21 cellular contexts compared by ENCODE assay signal in genomic region chr6:38805127-38805655, GRCh38.
DNase-seq lines count a peak whose midpoint lies in the region; ATAC-seq and TF ChIP-seq lines count a peak whose summit lies in the region.
"Had no signal": no experiment of that assay in that cellular context is flagged by ENCODE, and none has a peak within 500 bp of the region (broad histone marks: within the 10 kb centered on the region; RNA-seq: fewer than 3 reads in every experiment).

No MANE protein-coding gene starts in this region.

- no peaks in the 10 kb centered on the region for H3K9me3 Mint-ChIP-seq in HFFc6
- H3K9me3 Mint-ChIP-seq in osteocyte (ENCODE audit: unreplicated experiment), result no peaks in the 10 kb centered on the region
- H3K9me3 Mint-ChIP-seq: CD8-positive, alpha-beta memory T cell had no signal

- H3K4me1 Mint-ChIP-seq in HFFc6 (ENCODE audit: low read depth), result peaks cover under 1% of the 10 kb centered on the region; the same call in 1 of the 2 replicates
- peaks cover 3% of the 10 kb centered on the region for H3K4me1 Mint-ChIP-seq in osteocyte (ENCODE audit: unreplicated experiment)
- H3K4me1 Mint-ChIP-seq: CD8-positive, alpha-beta memory T cell had no signal

- H3K4me1 ChIP-seq in PC-3 (ENCODE audit: insufficient read depth, low read length) (peaks cover 18% of the 10 kb centered on the region; the same call in 1 of the 2 replicates), A673 (ENCODE audit: insufficient read depth, low read length, poor library complexity, severe bottlenecking) (no peaks in the 10 kb centered on the region)
- H3K4me1 ChIP-seq: Peyer's patch, SJCRH30 had no signal

- H4K20me1 ChIP-seq in PC-3 (ENCODE audit: low read length), result no peaks in the 10 kb centered on the region

- H3K27me3 Mint-ChIP-seq in HFFc6 (ENCODE audit: insufficient read depth) (peaks cover 6% of the 10 kb centered on the region; the same call in 1 of the 2 replicates), osteocyte (ENCODE audit: unreplicated experiment) (peaks cover 3% of the 10 kb centered on the region)

- H3K4me3 Mint-ChIP-seq in HFFc6, result no peak overlapping the region
- H3K4me3 Mint-ChIP-seq in osteocyte (ENCODE audit: unreplicated experiment), result no peak overlapping the region
- H3K4me3 Mint-ChIP-seq: CD8-positive, alpha-beta memory T cell had no signal

- no peaks in the 10 kb centered on the region for H3F3A ChIP-seq in PC-3 (ENCODE audit: low read length, unreplicated experiment)

- H3K27me3 ChIP-seq in PC-3 (ENCODE audit: low read length), result no peaks in the 10 kb centered on the region
- peaks cover 37% of the 10 kb centered on the region for H3K27me3 ChIP-seq in A673 (replicated peaks; ENCODE audit: insufficient read depth, low read depth, low read length, poor library complexity)
- H3K27me3 ChIP-seq: Peyer's patch, SJCRH30 had no signal

- H3K36me3 Mint-ChIP-seq in HFFc6 (ENCODE audit: low read depth), result no peaks in the 10 kb centered on the region
- no peaks in the 10 kb centered on the region for H3K36me3 Mint-ChIP-seq in osteocyte (ENCODE audit: unreplicated experiment)
- H3K36me3 Mint-ChIP-seq: CD8-positive, alpha-beta memory T cell had no signal

- POLR2A ChIA-PET in PC-3 (lab: Charles Lee; ENCODE audit: unreplicated experiment), result interaction anchor here (0.5 kb wide), 1 partner anchor 1554 kb away, joined by 3 read pairs; no protein-coding TSS in a partner anchor
- POLR2A ChIA-PET in A673 (lab: Charles Lee; ENCODE audit: low non-redundant PET), result no interaction called here

- CTCF ChIA-PET in PC-3 (lab: Charles Lee), result interaction anchor here (0.6 to 0.9 kb wide), 3 partner anchors 39 to 128 kb away, joined by 3 to 4 read pairs (median 4); no protein-coding TSS in a partner anchor
- CTCF ChIA-PET in A673 (lab: Charles Lee), result no interaction called here

- no peaks in the 10 kb centered on the region for H3K79me2 ChIP-seq in PC-3 (ENCODE audit: low read length)

- intact Hi-C loops in PC-3 (cut with micrococcal nuclease) (no loop called here), left colon (cut with DNase I, micrococcal nuclease) (no loop called here), A673 (cut with micrococcal nuclease; ENCODE audit: unreplicated experiment) (no loop called here)

- no peaks in the 10 kb centered on the region for H3K36me3 ChIP-seq in PC-3 (ENCODE audit: low read depth, low read length)
- no peaks in the 10 kb centered on the region for H3K36me3 ChIP-seq in A673 (ENCODE audit: insufficient read depth, low read length, poor library complexity, severe bottlenecking)
- H3K36me3 ChIP-seq: Peyer's patch, SJCRH30 had no signal

- DNase-seq in HFFc6 (no peak), PC-3 (no peak), dermis blood vessel endothelial cell (peak; percentile 34), osteocyte (ENCODE audit: extremely low spot score, unreplicated experiment) (no peak), left colon (no peak), A673 (ENCODE audit: low spot score) (no peak)
- DNase-seq: AML-193; C1 segment of cervical spinal cord; Calu3; CD8-positive, alpha-beta memory T cell; GOT3; Kasumi-1; MM.1S; NCI-H1048; NCI-H1417 treated with DMSO at 0.1 percent for 48 hours; NCI-H187 treated with DMSO at 0.1 percent for 48 hours; NCI-H2107; NCI-H69; Peyer's patch; SJCRH30 had no signal

- H3K27ac Mint-ChIP-seq in HFFc6 (no peak overlapping the region), osteocyte (ENCODE audit: unreplicated experiment) (no peak overlapping the region)
- H3K27ac Mint-ChIP-seq: CD8-positive, alpha-beta memory T cell had no signal

- TF ChIP-seq CTCF in HFFc6 (IDR thresholded peaks at IDR 0.05), result peak; percentile 26; the same call in 1 of the 2 replicates
- TF ChIP-seq CTCF in PC-3 (conservative IDR thresholded peaks at IDR 0.05; ENCODE audit: low read depth, low read length), result peak; percentile 46
- peak; percentile 45 for TF ChIP-seq CTCF in osteocyte (IDR thresholded peaks at IDR 0.05)
- no peak for TF ChIP-seq CTCF in A673 (conservative IDR thresholded peaks at IDR 0.05; ENCODE audit: low read depth, low read length)

- no peak overlapping the region for H2AFZ ChIP-seq in PC-3 (ENCODE audit: low read length)

- H3K4me2 ChIP-seq in PC-3 (ENCODE audit: low read length), result no peak overlapping the region

- H3K9me2 ChIP-seq in PC-3 (replicated peaks; ENCODE audit: low read length), result no peaks in the 10 kb centered on the region

- H3K4me3 ChIP-seq in PC-3 (ENCODE audit: low read length) (no peak overlapping the region), A673 (ENCODE audit: low read depth, low read length, poor library complexity, severe bottlenecking) (no peak overlapping the region)
- H3K4me3 ChIP-seq: Peyer's patch, SJCRH30 had no signal

- no TSS peak for BruUV-seq in PC-3 (replicated peaks; lab: Mats Ljungman, UMichigan)
- no TSS peak for BruUV-seq in A673 (replicated peaks; lab: Mats Ljungman, UMichigan)

- ATAC-seq in PC-3 (peak; percentile 31; the same call in 1 of the 2 replicates), left colon (no peak), esophagus mucosa (no peak)

- H3K27ac ChIP-seq in PC-3 (ENCODE audit: low read length) (no peak overlapping the region), A673 (ENCODE audit: low read depth, low read length, poor library complexity, severe bottlenecking) (no peak overlapping the region)
- H3K27ac ChIP-seq: Peyer's patch, SJCRH30 had no signal

- no peak overlapping the region for H3K9ac ChIP-seq in PC-3 (ENCODE audit: low read length)

- H3K9me3 ChIP-seq in PC-3 (ENCODE audit: low read length) (no peaks in the 10 kb centered on the region), A673 (ENCODE audit: low read depth, low read length, poor library complexity, severe bottlenecking) (no peaks in the 10 kb centered on the region)
- H3K9me3 ChIP-seq: Peyer's patch, SJCRH30 had no signal
